21 cellular contexts compared by ENCODE assay signal in genomic region chr10:132579027-132579859, GRCh38. TPM values are rescaled to one million over a fixed set of nuclear protein-coding genes. Genes with fewer than 3 reads are reported as not detected.
A peak's percentile ranks its signal among the peaks of the same experiment; 100 is the strongest.
DNase-seq lines count a peak whose midpoint lies in the region; ATAC-seq and TF ChIP-seq lines count a peak whose summit lies in the region.
"Had no signal": no experiment of that assay in that cellular context is flagged by ENCODE, and none has a peak within 500 bp of the region (broad histone marks: within the 10 kb centered on the region; RNA-seq: fewer than 3 reads in every experiment).

No MANE protein-coding gene starts in this region.

- H3K9me3 ChIP-seq in vagina: no peaks in the 10 kb centered on the region
- H3K9me3 ChIP-seq: BE2C, psoas muscle, SJCRH30, stomach, upper lobe of right lung had no signal

- H3K27me3 Mint-ChIP-seq in activated CD8-positive, alpha-beta T cell treated with anti-CD3 and anti-CD28 coated beads for 36 hours: no peaks in the 10 kb centered on the region
- H3K27me3 Mint-ChIP-seq in activated CD8-positive, alpha-beta T cell treated with anti-CD3 and anti-CD28 coated beads, Interleukin-2, amount 10 ng/mL, durations not matched to agents 7 days and 5 days (ENCODE audit: low read depth): peaks cover 13% of the 10 kb centered on the region
- H3K27me3 Mint-ChIP-seq in activated B cell treated with CpG ODN at 0.5 μM for 24 hours: no peaks in the 10 kb centered on the region
- H3K27me3 Mint-ChIP-seq in immature natural killer cell (ENCODE audit: low read depth in 3 of 3): peaks cover 13 to 15% (median 15%) of the 10 kb centered on the region in 3 donors
- H3K27me3 Mint-ChIP-seq in stimulated activated naive B cell treated with anti-CD40 and anti-IgM and Interleukin-4, amounts not matched to agents 10 μg/mL and 1 μg/mL and 100 μg/mL, for 72 hours: no peaks in the 10 kb centered on the region

- CTCF ChIA-PET in activated CD8-positive, alpha-beta T cell treated with anti-CD3 and anti-CD28 coated beads for 36 hours (lab: Charles Lee): no interaction called here
- CTCF ChIA-PET in activated CD8-positive, alpha-beta T cell treated with anti-CD3 and anti-CD28 coated beads, Interleukin-2, amount 10 ng/mL, durations not matched to agents 7 days and 5 days (lab: Charles Lee): no interaction called here
- CTCF ChIA-PET in activated B cell treated with CpG ODN at 0.5 μM for 24 hours (lab: Charles Lee): no interaction called here

- no peak overlapping the region for H3K27ac Mint-ChIP-seq in activated CD8-positive, alpha-beta T cell treated with anti-CD3 and anti-CD28 coated beads for 36 hours
- H3K27ac Mint-ChIP-seq in activated CD8-positive, alpha-beta T cell treated with anti-CD3 and anti-CD28 coated beads, Interleukin-2, amount 10 ng/mL, durations not matched to agents 7 days and 5 days: no peak overlapping the region
- peak overlapping the region; percentile 71 for H3K27ac Mint-ChIP-seq in activated B cell treated with CpG ODN at 0.5 μM for 24 hours
- H3K27ac Mint-ChIP-seq in immature natural killer cell: peak overlapping the region in 5 of 6 donors; percentile 32 to 82 (median 70)
- H3K27ac Mint-ChIP-seq in stimulated activated naive B cell treated with anti-CD40 and anti-IgM and Interleukin-4, amounts not matched to agents 10 μg/mL and 1 μg/mL and 100 μg/mL, for 72 hours: peak overlapping the region; percentile 61
- H3K27ac Mint-ChIP-seq: T-helper 1 cell treated with Interleukin-12 subunit alpha and Interleukin-12 subunit beta and Interleukin-4 antibody, amounts not matched to agents 30 μg/mL and 1 μg/mL, for 36 hours had no signal

- H3K9me3 Mint-ChIP-seq in activated CD8-positive, alpha-beta T cell treated with anti-CD3 and anti-CD28 coated beads for 36 hours: no peaks in the 10 kb centered on the region
- H3K9me3 Mint-ChIP-seq in activated CD8-positive, alpha-beta T cell treated with anti-CD3 and anti-CD28 coated beads, Interleukin-2, amount 10 ng/mL, durations not matched to agents 7 days and 5 days (ENCODE audit: insufficient read depth): no peaks in the 10 kb centered on the region
- H3K9me3 Mint-ChIP-seq in activated B cell treated with CpG ODN at 0.5 μM for 24 hours: peaks cover 4% of the 10 kb centered on the region
- no peaks in the 10 kb centered on the region for H3K9me3 Mint-ChIP-seq in immature natural killer cell
- peaks cover 5 to 10% of the 10 kb centered on the region in 2 donors for H3K9me3 Mint-ChIP-seq in stimulated activated naive B cell treated with anti-CD40 and anti-IgM and Interleukin-4, amounts not matched to agents 10 μg/mL and 1 μg/mL and 100 μg/mL, for 72 hours
- H3K9me3 Mint-ChIP-seq: T-helper 1 cell treated with Interleukin-12 subunit alpha and Interleukin-12 subunit beta and Interleukin-4 antibody, amounts not matched to agents 30 μg/mL and 1 μg/mL, for 36 hours had no signal

- peak; percentile 33 for DNase-seq in activated CD8-positive, alpha-beta T cell treated with anti-CD3 and anti-CD28 coated beads for 36 hours
- no peak for DNase-seq in activated CD8-positive, alpha-beta T cell treated with anti-CD3 and anti-CD28 coated beads, Interleukin-2, amount 10 ng/mL, durations not matched to agents 7 days and 5 days
- DNase-seq in activated B cell treated with CpG ODN at 0.5 μM for 24 hours (no peak), immature natural killer cell (peak; percentile 34 to 49 (median 38)), DMS79 (lab: John Stamatoyannopoulos, UW) (no peak), vagina (ENCODE audit: extremely low spot score in 2 of 2) (no peak), foreskin keratinocyte (no peak)
- no peak for DNase-seq in stimulated activated naive B cell treated with anti-CD40 and anti-IgM and Interleukin-4, amounts not matched to agents 10 μg/mL and 1 μg/mL and 100 μg/mL, for 72 hours
- DNase-seq: activated CD4-positive, alpha-beta T cell treated with anti-CD3 and anti-CD28 coated beads, Interleukin-2, amount 50 U/mL, for 1 hour; BE2C; left colon; NCI-H1694 treated with DMSO at 0.1 percent for 48 hours; PC-3; psoas muscle; SJCRH30; stimulated activated CD4-positive, alpha-beta T cell treated with anti-CD3 and anti-CD28 coated beads, Interleukin-2, amount 100 ng/mL, for 48 hours; stomach; upper lobe of right lung had no signal

- H3K4me1 Mint-ChIP-seq in activated CD8-positive, alpha-beta T cell treated with anti-CD3 and anti-CD28 coated beads for 36 hours (ENCODE audit: low read depth): peaks cover 48% of the 10 kb centered on the region
- peaks cover 17% of the 10 kb centered on the region for H3K4me1 Mint-ChIP-seq in activated CD8-positive, alpha-beta T cell treated with anti-CD3 and anti-CD28 coated beads, Interleukin-2, amount 10 ng/mL, durations not matched to agents 7 days and 5 days (ENCODE audit: low read depth)
- peaks cover 49% of the 10 kb centered on the region for H3K4me1 Mint-ChIP-seq in activated B cell treated with CpG ODN at 0.5 μM for 24 hours
- H3K4me1 Mint-ChIP-seq in immature natural killer cell: peaks cover 14 to 47% of the 10 kb centered on the region in 2 donors
- H3K4me1 Mint-ChIP-seq in stimulated activated naive B cell treated with anti-CD40 and anti-IgM and Interleukin-4, amounts not matched to agents 10 μg/mL and 1 μg/mL and 100 μg/mL, for 72 hours: peaks cover 10 to 57% of the 10 kb centered on the region in 2 donors

- H3K36me3 Mint-ChIP-seq in activated CD8-positive, alpha-beta T cell treated with anti-CD3 and anti-CD28 coated beads for 36 hours (ENCODE audit: low read depth): peaks cover 12% of the 10 kb centered on the region
- H3K36me3 Mint-ChIP-seq in activated CD8-positive, alpha-beta T cell treated with anti-CD3 and anti-CD28 coated beads, Interleukin-2, amount 10 ng/mL, durations not matched to agents 7 days and 5 days (ENCODE audit: low read depth): peaks cover 7% of the 10 kb centered on the region
- H3K36me3 Mint-ChIP-seq in activated B cell treated with CpG ODN at 0.5 μM for 24 hours (ENCODE audit: low read depth) (peaks cover 16% of the 10 kb centered on the region), immature natural killer cell (peaks cover 0 to 3% (median 3%) of the 10 kb centered on the region in 3 donors)
- peaks cover 21 to 22% of the 10 kb centered on the region in 2 donors for H3K36me3 Mint-ChIP-seq in stimulated activated naive B cell treated with anti-CD40 and anti-IgM and Interleukin-4, amounts not matched to agents 10 μg/mL and 1 μg/mL and 100 μg/mL, for 72 hours

- no peaks in the 10 kb centered on the region for H3K36me3 ChIP-seq in vagina
- H3K36me3 ChIP-seq: BE2C, SJCRH30, stomach, upper lobe of right lung had no signal

- no peak for ATAC-seq in activated CD8-positive, alpha-beta T cell treated with anti-CD3 and anti-CD28 coated beads for 36 hours
- no peak for ATAC-seq in activated CD8-positive, alpha-beta T cell treated with anti-CD3 and anti-CD28 coated beads, Interleukin-2, amount 10 ng/mL, durations not matched to agents 7 days and 5 days
- no peak for ATAC-seq in activated B cell treated with CpG ODN at 0.5 μM for 24 hours (ENCODE audit: low read depth)
- no peak for ATAC-seq in stimulated activated naive B cell treated with anti-CD40 and anti-IgM and Interleukin-4, amounts not matched to agents 10 μg/mL and 1 μg/mL and 100 μg/mL, for 72 hours (replicated peaks)
- no peak for ATAC-seq in foreskin keratinocyte
- ATAC-seq: left colon, PC-3 had no signal

- POLR2A ChIA-PET in activated CD8-positive, alpha-beta T cell treated with anti-CD3 and anti-CD28 coated beads for 36 hours (lab: Charles Lee): no interaction called here
- POLR2A ChIA-PET in activated CD8-positive, alpha-beta T cell treated with anti-CD3 and anti-CD28 coated beads, Interleukin-2, amount 10 ng/mL, durations not matched to agents 7 days and 5 days (lab: Charles Lee): no interaction called here
- POLR2A ChIA-PET in activated B cell treated with CpG ODN at 0.5 μM for 24 hours (lab: Charles Lee): interaction anchor here (0.6 to 1.4 kb wide), 3 partner anchors 9 to 158 kb away, joined by 3 to 8 read pairs (median 3); no protein-coding TSS in a partner anchor

- H3K27ac ChIP-seq in vagina (no peak overlapping the region), foreskin keratinocyte (no peak overlapping the region)
- H3K27ac ChIP-seq: HL-60, psoas muscle, SJCRH30, upper lobe of right lung had no signal

- no peaks in the 10 kb centered on the region for H3K27me3 ChIP-seq in vagina
- no peaks in the 10 kb centered on the region for H3K27me3 ChIP-seq in foreskin keratinocyte
- H3K27me3 ChIP-seq: BE2C, SJCRH30, stomach, upper lobe of right lung had no signal

- intact Hi-C loops in activated CD8-positive, alpha-beta T cell treated with anti-CD3 and anti-CD28 coated beads for 36 hours (cut with micrococcal nuclease): loop anchor here (5.0 kb wide), 1 partner anchor 37 kb away; no protein-coding TSS in a partner anchor
- intact Hi-C loops in activated B cell treated with CpG ODN at 0.5 μM for 24 hours (cut with micrococcal nuclease) (no loop called here), vagina (cut with DNase I) (loop anchor here (5.0 kb wide), 1 partner anchor 53 kb away; no protein-coding TSS in a partner anchor)

- TF ChIP-seq CTCF in activated CD8-positive, alpha-beta T cell treated with anti-CD3 and anti-CD28 coated beads for 36 hours (IDR thresholded peaks at IDR 0.05): no peak
- TF ChIP-seq CTCF in activated B cell treated with CpG ODN at 0.5 μM for 24 hours (IDR thresholded peaks at IDR 0.05): no peak
- TF ChIP-seq CTCF in vagina (IDR thresholded peaks at IDR 0.05): no peak
- no peak for TF ChIP-seq CTCF in foreskin keratinocyte (conservative IDR thresholded peaks at IDR 0.05)

- peaks cover 65% of the 10 kb centered on the region for H3K4me1 ChIP-seq in vagina
- H3K4me1 ChIP-seq in foreskin keratinocyte: no peaks in the 10 kb centered on the region
- H3K4me1 ChIP-seq: BE2C, SJCRH30 had no signal

- no peak for TF ChIP-seq POLR2A in vagina (IDR thresholded peaks at IDR 0.05)

- H3K4me3 ChIP-seq in vagina: no peak overlapping the region
- H3K4me3 ChIP-seq: psoas muscle, SJCRH30, smooth muscle cell, stomach, upper lobe of right lung had no signal

- no peak overlapping the region for H3K4me3 Mint-ChIP-seq in activated CD8-positive, alpha-beta T cell treated with anti-CD3 and anti-CD28 coated beads for 36 hours
- no peak overlapping the region for H3K4me3 Mint-ChIP-seq in activated CD8-positive, alpha-beta T cell treated with anti-CD3 and anti-CD28 coated beads, Interleukin-2, amount 10 ng/mL, durations not matched to agents 7 days and 5 days
- H3K4me3 Mint-ChIP-seq in activated B cell treated with CpG ODN at 0.5 μM for 24 hours: no peak overlapping the region
- peak overlapping the region in 1 of 5 donors; percentile 18 for H3K4me3 Mint-ChIP-seq in immature natural killer cell
- H3K4me3 Mint-ChIP-seq in stimulated activated naive B cell treated with anti-CD40 and anti-IgM and Interleukin-4, amounts not matched to agents 10 μg/mL and 1 μg/mL and 100 μg/mL, for 72 hours: peak overlapping the region; percentile 41 to 43
- H3K4me3 Mint-ChIP-seq: T-helper 1 cell treated with Interleukin-12 subunit alpha and Interleukin-12 subunit beta and Interleukin-4 antibody, amounts not matched to agents 30 μg/mL and 1 μg/mL, for 36 hours had no signal

RNA-seq across cellular contexts. Expression of gene INPP5A, which starts 41.7 kb away (rescaled TPM):
- 10 to 100 TPM in 1 of 2 experiments, 1 to 10 TPM in 1; 9.6 to 10.4 TPM for total RNA-seq in activated CD8-positive, alpha-beta T cell treated with anti-CD3 and anti-CD28 coated beads for 36 hours
- total RNA-seq in activated CD8-positive, alpha-beta T cell treated with anti-CD3 and anti-CD28 coated beads, Interleukin-2, amount 10 ng/mL, durations not matched to agents 7 days and 5 days: 1 to 10 TPM; 9.9 TPM
- total RNA-seq in activated B cell treated with CpG ODN at 0.5 μM for 24 hours: 20.5 and 24.9 TPM in 2 replicates
- polyA plus RNA-seq in immature natural killer cell: 1 to 10 TPM in 1 of 3 donors, under 1 TPM in 2; 0.30 to 1.7 (median 0.48) TPM
- total RNA-seq in vagina: 24.3 TPM
- 16.2 and 16.7 TPM in 2 replicates for total RNA-seq in foreskin keratinocyte
- 8.8 and 10.6 TPM in 2 replicates for polyA plus RNA-seq in foreskin keratinocyte

Comparison
In these comparisons a context has a peak if more than half of its experiments do, and no peak if none do; other contexts are left out.
1. DNase-seq: peak in activated CD8-positive, alpha-beta T cell treated with anti-CD3 and anti-CD28 coated beads for 36 hours (single experiment) and immature natural killer cell (3 of 3); none in activated CD8-positive, alpha-beta T cell treated with anti-CD3 and anti-CD28 coated beads, Interleukin-2, amount 10 ng/mL, durations not matched to agents 7 days and 5 days (single experiment), activated B cell treated with CpG ODN at 0.5 μM for 24 hours (single experiment), stimulated activated naive B cell treated with anti-CD40 and anti-IgM and Interleukin-4, amounts not matched to agents 10 μg/mL and 1 μg/mL and 100 μg/mL, for 72 hours (single experiment), DMS79 (single experiment), vagina (0 of 2) and foreskin keratinocyte (0 of 2).
2. H3K27ac Mint-ChIP-seq: peak in activated B cell treated with CpG ODN at 0.5 μM for 24 hours (single experiment), immature natural killer cell (5 of 6) and stimulated activated naive B cell treated with anti-CD40 and anti-IgM and Interleukin-4, amounts not matched to agents 10 μg/mL and 1 μg/mL and 100 μg/mL, for 72 hours (single experiment); none in activated CD8-positive, alpha-beta T cell treated with anti-CD3 and anti-CD28 coated beads for 36 hours (single experiment) and activated CD8-positive, alpha-beta T cell treated with anti-CD3 and anti-CD28 coated beads, Interleukin-2, amount 10 ng/mL, durations not matched to agents 7 days and 5 days (single experiment).
3. H3K4me3 Mint-ChIP-seq: peak in stimulated activated naive B cell treated with anti-CD40 and anti-IgM and Interleukin-4, amounts not matched to agents 10 μg/mL and 1 μg/mL and 100 μg/mL, for 72 hours (2 of 2); none in activated CD8-positive, alpha-beta T cell treated with anti-CD3 and anti-CD28 coated beads for 36 hours (single experiment), activated CD8-positive, alpha-beta T cell treated with anti-CD3 and anti-CD28 coated beads, Interleukin-2, amount 10 ng/mL, durations not matched to agents 7 days and 5 days (single experiment) and activated B cell treated with CpG ODN at 0.5 μM for 24 hours (single experiment).